9 cellular contexts compared by ENCODE assay signal in the genomic region with DNA sequence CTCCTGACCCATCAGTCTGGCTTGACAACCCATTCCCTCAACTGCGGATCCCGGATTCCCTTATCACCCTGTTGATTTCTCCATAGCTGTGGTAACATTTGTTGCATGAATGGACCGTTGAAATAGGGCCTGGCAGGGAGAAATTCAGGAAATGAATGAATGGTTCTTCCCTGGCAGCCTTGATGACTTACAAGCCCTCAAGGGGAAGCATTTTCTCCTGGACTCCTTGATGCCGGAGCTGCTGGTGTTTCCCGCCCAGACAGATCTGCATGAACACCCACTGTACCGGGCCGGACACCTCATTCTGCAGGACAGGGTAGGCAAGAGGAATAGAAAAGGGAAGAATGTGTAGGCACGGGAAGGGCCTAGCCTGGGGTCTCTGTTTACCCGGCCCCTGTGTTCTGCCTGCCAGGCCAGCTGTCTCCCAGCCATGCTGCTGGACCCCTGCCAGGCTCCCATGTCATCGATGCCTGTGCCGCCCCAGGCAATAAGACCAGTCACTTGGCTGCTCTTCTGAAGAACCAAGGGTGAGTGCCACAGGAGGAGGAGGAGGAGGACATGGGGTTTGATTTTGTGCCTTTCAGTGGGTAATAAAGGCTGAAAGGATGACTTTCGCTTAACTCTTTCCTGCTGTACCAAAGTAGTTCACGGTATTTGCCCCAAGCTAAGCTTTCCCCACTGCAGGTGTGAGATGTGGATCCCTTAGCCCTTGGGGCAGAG. TPM values are rescaled to one million over a fixed set of nuclear protein-coding genes. Genes with fewer than 3 reads are reported as not detected.
DNase-seq lines count a peak whose midpoint lies in the region; ATAC-seq and TF ChIP-seq lines count a peak whose summit lies in the region.
"Not testable (repeated sequence)": the region's sequence is repeated elsewhere in the genome, so short reads cannot be mapped to it uniquely, and the experiment has no call there.
"Had no signal": no experiment of that assay in that cellular context is flagged by ENCODE, and none has a peak within 500 bp of the region (broad histone marks: within the 10 kb centered on the region; RNA-seq: fewer than 3 reads in every experiment).

No MANE protein-coding gene starts in this region.

- ATAC-seq in body of pancreas = not testable (repeated sequence)

- not testable (repeated sequence) for H3K27me3 Mint-ChIP-seq in activated T-cell treated with anti-CD3 and anti-CD28 coated beads, Interleukin-2, amount 50 U/mL, for 24 hours

- not testable (repeated sequence) for H3K27me3 ChIP-seq in body of pancreas

- not testable (repeated sequence) for TF ChIP-seq CTCF in body of pancreas (IDR thresholded peaks at IDR 0.05)

- peaks cover 34% of the 10 kb centered on the region for H3K36me3 Mint-ChIP-seq in activated T-cell treated with anti-CD3 and anti-CD28 coated beads, Interleukin-2, amount 50 U/mL, for 24 hours (ENCODE audit: low read depth)

- H3K36me3 ChIP-seq in body of pancreas (replicated peaks in 1 of 2; ENCODE audit: insufficient read depth in 1 of 2, low read depth in 2 of 2) = not testable (repeated sequence)

- not testable (repeated sequence) for H3K4me1 Mint-ChIP-seq in activated T-cell treated with anti-CD3 and anti-CD28 coated beads, Interleukin-2, amount 50 U/mL, for 24 hours (ENCODE audit: low read depth)

- not testable (repeated sequence) for H3K4me3 Mint-ChIP-seq in activated T-cell treated with anti-CD3 and anti-CD28 coated beads, Interleukin-2, amount 50 U/mL, for 24 hours

- H3K27ac Mint-ChIP-seq in activated T-cell treated with anti-CD3 and anti-CD28 coated beads, Interleukin-2, amount 50 U/mL, for 24 hours = peak overlapping the region; percentile 78

- H3K9me3 ChIP-seq in body of pancreas = not testable (repeated sequence)

- intact Hi-C loops in body of pancreas (cut with DNase I) = not testable (repeated sequence)

- H3K27ac ChIP-seq in body of pancreas = not testable (repeated sequence)

- DNase-seq in EH (ENCODE audit: low read depth) (peak; percentile 36), M059J (ENCODE audit: low read depth) (peak; percentile 40), SK-MEL-5 (ENCODE audit: low read depth, low spot score) (peak; percentile 34), body of pancreas (peak in 3 of 4 donors; percentile 14 to 56 (median 32)), fibroblast of peridontal ligament (ENCODE audit: extremely low read depth) (peak; percentile 2), kidney tubule cell (ENCODE audit: low spot score) (peak; percentile 25)
- not testable (repeated sequence) for DNase-seq in activated T-cell treated with anti-CD3 and anti-CD28 coated beads, Interleukin-2, amount 50 U/mL, for 24 hours
- peak; percentile 3 for DNase-seq in stimulated activated CD8-positive, alpha-beta memory T cell treated with anti-CD3 and anti-CD28 coated beads, Interleukin-4, amount 100 ng/mL, for 48 hours

- not testable (repeated sequence) for H3K4me1 ChIP-seq in body of pancreas

- 54 to 63% methylated on average over 6 to 10 of the region's 13 CpGs for WGBS in body of pancreas, 2 donors

- H3K9me3 Mint-ChIP-seq in activated T-cell treated with anti-CD3 and anti-CD28 coated beads, Interleukin-2, amount 50 U/mL, for 24 hours = not testable (repeated sequence)

- not testable (repeated sequence) for TF ChIP-seq POLR2A in body of pancreas (IDR thresholded peaks at IDR 0.05)

- in situ Hi-C loops in SK-MEL-5 (cut with HindIII; ENCODE audit: low pct_unique_long_range_greater_than_20kb, low sequenced_read_pairs) = not testable (repeated sequence)

- not testable (repeated sequence) for H3K4me3 ChIP-seq in body of pancreas

RNA-seq across cellular contexts. Expression of gene TRIM73, which starts 19.4 kb away (rescaled TPM):
- 0.10 and 0.12 TPM in 2 replicates for total RNA-seq in M059J (2014; rRNA removed; shearing (Covaris generic))
- total RNA-seq in SK-MEL-5 (2014; rRNA removed; shearing (Covaris generic)) = 0.37 and 0.50 TPM in 2 replicates
- 0.15 and 0.81 TPM in 2 replicates for polyA plus RNA-seq in SK-MEL-5 (2015; cell fraction: cytosol; rRNA removed)
- 5.6 and 11.6 TPM in 2 replicates for polyA plus RNA-seq in SK-MEL-5 (2015; cell fraction: nucleus; rRNA removed)
- 10 to 100 TPM in 1 of 2 donors, 1 to 10 TPM in 1; 1.8 to 13.2 TPM for total RNA-seq in body of pancreas
- total RNA-seq: HT1080 had no signal
